8 cellular contexts compared by ENCODE assay signal in the genomic region with DNA sequence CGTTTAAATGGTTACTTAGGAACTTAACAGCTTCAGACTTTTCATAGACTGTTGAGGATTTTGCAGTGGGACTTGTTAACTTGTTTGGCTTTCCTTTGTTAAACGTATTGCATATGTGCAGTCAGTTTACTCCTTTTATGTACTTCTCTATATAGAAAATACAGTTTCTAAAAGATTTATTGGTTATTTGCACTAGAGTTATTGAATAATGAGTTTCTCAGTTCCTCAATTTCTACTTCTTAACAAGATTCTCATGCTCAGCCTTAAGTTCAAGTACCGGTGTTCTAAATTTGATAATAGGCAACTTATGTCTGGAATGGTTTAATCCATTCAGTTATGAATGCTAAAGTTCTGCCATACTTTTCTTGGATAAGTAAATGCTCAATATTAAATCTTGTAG. TPM values are rescaled to one million over a fixed set of nuclear protein-coding genes. Genes with fewer than 3 reads are reported as not detected.
DNase-seq lines count a peak whose midpoint lies in the region; ATAC-seq, FAIRE-seq and TF ChIP-seq lines count a peak whose summit lies in the region.

No MANE protein-coding gene starts in this region.

- H3K4me3 ChIP-seq in OCI-LY3 (ENCODE audit: low read length) (peak overlapping the region; percentile 91), endothelial cell of umbilical vein (replicated peaks in 1 of 3; ENCODE audit: insufficient read depth in 1 of 3, low read depth in 1 of 3, low read length in 3 of 3) (peak overlapping the region; percentile 77 to 98 (median 85)), parathyroid adenoma (ENCODE audit: low read depth, low read length) (peak overlapping the region; percentile 99)

- intact Hi-C loops in endothelial cell of umbilical vein (cut with micrococcal nuclease): loop anchor here (2.0 kb wide), 1 partner anchor 181 kb away; a partner anchor contains a TSS
- intact Hi-C loops in head of caudate nucleus (cut with DNase I): loop anchor here (2.0 kb wide), 1 partner anchor 53 kb away; a partner anchor contains a TSS

- H3K79me2 ChIP-seq in OCI-LY3 (ENCODE audit: low read length) (peaks cover 60% of the 10 kb centered on the region), endothelial cell of umbilical vein (ENCODE audit: control insufficient read depth, insufficient read depth, low read length) (peaks cover 59% of the 10 kb centered on the region), parathyroid adenoma (peaks cover 36% of the 10 kb centered on the region)

- dilution Hi-C loops in endothelial cell of umbilical vein (cut with MboI; ENCODE audit: extremely low pct_ligation_motif_present, low sequenced_read_pairs): no loop called here

- CTCF ChIA-PET in endothelial cell of umbilical vein (lab: Charles Lee): interaction anchor here (1.0 to 1.4 kb wide), 4 partner anchors 9 to 138 kb away, joined by 3 to 4 read pairs (median 3); a partner anchor contains a TSS

- H3K27ac ChIP-seq in OCI-LY3 (ENCODE audit: low read length): peak overlapping the region; percentile 91
- peak overlapping the region; percentile 93 for H3K27ac ChIP-seq in endothelial cell of umbilical vein (ENCODE audit: insufficient read depth, low read depth, low read length)
- peak overlapping the region; percentile 73 for H3K27ac ChIP-seq in parathyroid adenoma

- POLR2A ChIA-PET in endothelial cell of umbilical vein (lab: Charles Lee): interaction anchor here (1.2 kb wide), 1 partner anchor 53 kb away, joined by 9 read pairs; a partner anchor contains a TSS

- no TSS peak for BruUV-seq in endothelial cell of umbilical vein (replicated peaks; lab: Mats Ljungman, UMichigan)

- H3K27me3 ChIP-seq in OCI-LY3 (ENCODE audit: low read depth, low read length) (no peaks in the 10 kb centered on the region), endothelial cell of umbilical vein (ENCODE audit: control insufficient read depth in 2 of 2, insufficient read depth in 2 of 2, low read length in 2 of 2) (no peaks in the 10 kb centered on the region), parathyroid adenoma (ENCODE audit: control insufficient read depth, insufficient read depth, low read length) (no peaks in the 10 kb centered on the region)

- ATAC-seq in HG03439 (IDR thresholded peaks at IDR 0.05; ENCODE audit: unreplicated experiment): no peak

- TF ChIP-seq POLR2A in endothelial cell of umbilical vein (IDR thresholded peaks at IDR 0.05; ENCODE audit: low read depth, low read length): no peak

- H3K9ac ChIP-seq in ES-I3 (ENCODE audit: low read depth, low read length) (peak overlapping the region; percentile 86), OCI-LY3 (ENCODE audit: low read length) (peak overlapping the region; percentile 94), endothelial cell of umbilical vein (replicated peaks; ENCODE audit: extremely low read depth, insufficient read depth, low read length) (peak overlapping the region; percentile 97), parathyroid adenoma (peak overlapping the region; percentile 15)

- no peaks in the 10 kb centered on the region for H3K4me1 ChIP-seq in ES-I3 (ENCODE audit: insufficient read depth, low read length)
- H3K4me1 ChIP-seq in OCI-LY3 (ENCODE audit: low read length): peaks cover 28% of the 10 kb centered on the region
- peaks cover 22% of the 10 kb centered on the region for H3K4me1 ChIP-seq in endothelial cell of umbilical vein (ENCODE audit: control insufficient read depth, extremely low read depth, insufficient read depth, low read length)
- H3K4me1 ChIP-seq in parathyroid adenoma: no peaks in the 10 kb centered on the region

- H3K36me3 ChIP-seq in ES-I3 (ENCODE audit: insufficient read depth, low read length): peaks cover 12% of the 10 kb centered on the region
- H3K36me3 ChIP-seq in OCI-LY3 (replicated peaks; ENCODE audit: low read depth, low read length): peaks cover 24% of the 10 kb centered on the region
- peaks cover 4 to 5% of the 10 kb centered on the region in 2 experiments for H3K36me3 ChIP-seq in endothelial cell of umbilical vein (ENCODE audit: control insufficient read depth in 2 of 2, extremely low read depth in 1 of 2, insufficient read depth in 2 of 2, low read length in 2 of 2)
- no peaks in the 10 kb centered on the region for H3K36me3 ChIP-seq in parathyroid adenoma (ENCODE audit: control insufficient read depth, insufficient read depth, low read length)

- FAIRE-seq in endothelial cell of umbilical vein (lab: Jason Lieb, UNC): no peak

- H3K9me1 ChIP-seq in endothelial cell of umbilical vein (replicated peaks; ENCODE audit: control insufficient read depth, extremely low read depth, insufficient read depth, low read length): no peaks in the 10 kb centered on the region

- no peak for DNase-seq in endothelial cell of umbilical vein (ENCODE audit: low read depth, low spot score)
- DNase-seq in retina: no peak
- DNase-seq in head of caudate nucleus: no peak
- DNase-seq in NCI-H446 treated with DMSO at 0.1 percent for 48 hours (lab: John Stamatoyannopoulos, UW): no peak

- H4K20me1 ChIP-seq in OCI-LY3 (ENCODE audit: insufficient read depth, low read length) (peaks cover 39% of the 10 kb centered on the region), endothelial cell of umbilical vein (replicated peaks; ENCODE audit: control insufficient read depth, extremely low read depth, insufficient read depth, low read length) (no peaks in the 10 kb centered on the region)

- H2AFZ ChIP-seq in OCI-LY3 (ENCODE audit: low read depth, low read length) (no peak overlapping the region), endothelial cell of umbilical vein (ENCODE audit: low read depth, low read length) (no peak overlapping the region), parathyroid adenoma (no peak overlapping the region)

- H3K4me2 ChIP-seq in OCI-LY3 (ENCODE audit: low read length) (peak overlapping the region; percentile 98), endothelial cell of umbilical vein (ENCODE audit: insufficient read depth, low read length) (peak overlapping the region; percentile 91), parathyroid adenoma (ENCODE audit: low read length) (peak overlapping the region; percentile 88)

- H3K9me3 ChIP-seq in ES-I3 (ENCODE audit: control insufficient read depth, insufficient read depth, low read length): no peaks in the 10 kb centered on the region
- no peaks in the 10 kb centered on the region for H3K9me3 ChIP-seq in OCI-LY3 (ENCODE audit: insufficient read depth, low read length)
- H3K9me3 ChIP-seq in endothelial cell of umbilical vein (replicated peaks; ENCODE audit: control insufficient read depth, insufficient read depth, low read length): no peaks in the 10 kb centered on the region
- H3K9me3 ChIP-seq in parathyroid adenoma (ENCODE audit: control insufficient read depth, low read length): no peaks in the 10 kb centered on the region

- TF ChIP-seq CTCF in OCI-LY3 (IDR thresholded peaks at IDR 0.05; ENCODE audit: low read depth, low read length) (no peak), endothelial cell of umbilical vein (IDR thresholded peaks at IDR 0.05; ENCODE audit: extremely low read depth in 1 of 2, insufficient read depth in 1 of 2, low read depth in 1 of 2, low read length in 2 of 2) (no peak), parathyroid adenoma (IDR thresholded peaks at IDR 0.05) (no peak)

TF ChIP-seq in endothelial cell of umbilical vein, 7 proteins besides CTCF, POLR2A, EP300 and RAD21:
- TF ChIP-seq, protein P1, sequence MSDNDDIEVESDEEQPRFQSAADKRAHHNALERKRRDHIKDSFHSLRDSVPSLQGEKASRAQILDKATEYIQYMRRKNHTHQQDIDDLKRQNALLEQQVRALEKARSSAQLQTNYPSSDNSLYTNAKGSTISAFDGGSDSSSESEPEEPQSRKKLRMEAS (IDR thresholded peaks at IDR 0.05; ENCODE audit: insufficient read depth, insufficient read length): no peak
- TF ChIP-seq JUN (IDR thresholded peaks at IDR 0.05; ENCODE audit: borderline replicate concordance, insufficient read depth, insufficient read length, low read depth) (no peak), POLR2AphosphoS5 (IDR thresholded peaks at IDR 0.05; ENCODE audit: insufficient read depth, low read depth, low read length) (no peak), EZH2 (IDR thresholded peaks at IDR 0.05; ENCODE audit: borderline replicate concordance, low read depth, low read length, severe bottlenecking) (no peak), FOS (IDR thresholded peaks at IDR 0.05; ENCODE audit: borderline replicate concordance, insufficient read depth, low read length) (no peak), MYC (IDR thresholded peaks at IDR 0.05; ENCODE audit: low read depth, low read length) (no peak), GATA2 (IDR thresholded peaks at IDR 0.05; ENCODE audit: insufficient read depth, insufficient read length, low read depth, low read length) (no peak)
TF ChIP-seq in endothelial cell of umbilical vein: peak in this region for 0.

RNA-seq across cellular contexts. Expression of a gene that starts 0.9 kb away (rescaled TPM):
- 228 and 240 TPM in 2 replicates for total RNA-seq in endothelial cell of umbilical vein
- polyA plus RNA-seq in endothelial cell of umbilical vein: 274 and 297 TPM in 2 replicates
- 258 and 315 TPM in 2 replicates for polyA plus RNA-seq in endothelial cell of umbilical vein (2011; cell fraction: cytosol; rRNA removed)
- 142 and 181 TPM in 2 replicates for polyA plus RNA-seq in endothelial cell of umbilical vein (2011; cell fraction: nucleus; rRNA removed)
- 139 and 245 TPM in 2 replicates for polyA plus RNA-seq in endothelial cell of umbilical vein (2012)
- polyA minus RNA-seq in endothelial cell of umbilical vein: 190 and 204 TPM in 2 replicates
- polyA minus RNA-seq in endothelial cell of umbilical vein (2011; cell fraction: cytosol; rRNA and poly(A)+ RNA removed): 83.9 TPM
- polyA minus RNA-seq in endothelial cell of umbilical vein (2011; cell fraction: nucleus; rRNA and poly(A)+ RNA removed): 56.6 and 86.0 TPM in 2 replicates

RNA-seq across cellular contexts. Expression of a gene that starts 45.6 kb away (rescaled TPM):
- total RNA-seq in endothelial cell of umbilical vein: 67.3 and 71.4 TPM in 2 replicates
- 21.6 and 28.6 TPM in 2 replicates for polyA plus RNA-seq in endothelial cell of umbilical vein
- polyA plus RNA-seq in endothelial cell of umbilical vein (2011; cell fraction: cytosol; rRNA removed): 41.3 and 58.2 TPM in 2 replicates
- 40.7 and 52.2 TPM in 2 replicates for polyA plus RNA-seq in endothelial cell of umbilical vein (2011; cell fraction: nucleus; rRNA removed)
- 53.7 and 83.5 TPM in 2 replicates for polyA plus RNA-seq in endothelial cell of umbilical vein (2012)
- 17.3 and 22.7 TPM in 2 replicates for polyA minus RNA-seq in endothelial cell of umbilical vein
- polyA minus RNA-seq in endothelial cell of umbilical vein (2011; cell fraction: cytosol; rRNA and poly(A)+ RNA removed): 15.1 TPM
- 25.5 and 30.8 TPM in 2 replicates for polyA minus RNA-seq in endothelial cell of umbilical vein (2011; cell fraction: nucleus; rRNA and poly(A)+ RNA removed)

RNA-seq across cellular contexts. Expression of a gene that starts 52.8 kb away (rescaled TPM):
- total RNA-seq in endothelial cell of umbilical vein: 20.0 and 21.5 TPM in 2 replicates
- polyA plus RNA-seq in endothelial cell of umbilical vein: 2.7 and 3.7 TPM in 2 replicates
- polyA plus RNA-seq in endothelial cell of umbilical vein (2011; cell fraction: cytosol; rRNA removed): 4.2 and 4.4 TPM in 2 replicates
- polyA plus RNA-seq in endothelial cell of umbilical vein (2011; cell fraction: nucleus; rRNA removed): 22.5 and 31.4 TPM in 2 replicates
- polyA plus RNA-seq in endothelial cell of umbilical vein (2012): 8.4 and 12.3 TPM in 2 replicates
- 12.7 and 13.0 TPM in 2 replicates for polyA minus RNA-seq in endothelial cell of umbilical vein
- polyA minus RNA-seq in endothelial cell of umbilical vein (2011; cell fraction: cytosol; rRNA and poly(A)+ RNA removed): 5.7 TPM
- polyA minus RNA-seq in endothelial cell of umbilical vein (2011; cell fraction: nucleus; rRNA and poly(A)+ RNA removed): 25.0 and 29.9 TPM in 2 replicates

Comparison
In these comparisons a context has a peak if more than half of its experiments do, and no peak if none do; other contexts are left out.
1. H3K9ac ChIP-seq: peak in every context shown above with its lines; median percentile 97 in endothelial cell of umbilical vein; 94 in OCI-LY3; 86 in ES-I3; 15 in parathyroid adenoma.